In the genomic region with DNA sequence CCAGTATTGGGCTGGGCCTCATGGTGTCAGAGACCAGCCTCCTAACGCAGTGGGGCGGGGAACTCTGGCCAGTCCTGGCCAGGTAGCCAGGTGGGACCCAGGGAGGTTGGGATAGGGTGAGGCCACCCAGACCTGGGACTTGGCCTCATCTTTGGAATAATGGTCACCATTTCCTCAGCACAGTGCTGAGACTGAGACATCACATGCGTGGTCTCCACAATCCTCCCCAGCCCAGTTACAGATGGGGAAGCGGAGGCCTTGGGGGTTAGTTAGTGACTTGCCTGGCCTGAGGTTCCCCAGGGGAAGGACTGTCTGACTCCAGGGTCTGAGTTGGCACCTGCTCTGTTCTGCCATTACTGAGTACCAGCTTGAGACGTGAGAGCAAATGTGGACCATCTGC, we compare ENCODE assay signal across 24 cellular contexts.
"Had no signal": no experiment of that assay in that cellular context is flagged by ENCODE, and none has a peak within 500 bp of the region (broad histone marks: within the 10 kb centered on the region; RNA-seq: fewer than 3 reads in every experiment).

No MANE protein-coding gene starts in this region.

- DNase-seq: colonic mucosa; cortex of kidney; effector CD8-positive, alpha-beta T cell; effector memory CD8-positive, alpha-beta T cell; endodermal cell; erythroblast; foreskin keratinocyte; heart left ventricle; hypothalamus; immature natural killer cell; islet precursor cell; kidney; kidney glomerular epithelial cell; left colon; left ventricle myocardium superior; lower lobe of right lung; mesenchymal stem cell; mucosa of descending colon; naive B cell had no signal

- H2AFZ ChIP-seq: hepatocyte had no signal

- H3K4me3 ChIP-seq: colonic mucosa, esophagus muscularis mucosa, gastroesophageal sphincter, heart left ventricle, hepatocyte, lower lobe of right lung, mucosa of descending colon had no signal

- H3K4me1 ChIP-seq: colonic mucosa, esophagus muscularis mucosa, foreskin keratinocyte, gastroesophageal sphincter, heart left ventricle, lower lobe of right lung had no signal

- ATAC-seq: effector memory CD8-positive, alpha-beta T cell; foreskin keratinocyte; gastroesophageal sphincter; left colon; left lobe of liver; left ventricle myocardium superior; lower lobe of right lung; mucosa of descending colon had no signal

- H3K27ac ChIP-seq: colonic mucosa, epithelial cell of prostate, esophagus muscularis mucosa, foreskin keratinocyte, gastroesophageal sphincter, heart left ventricle, hepatocyte, lower lobe of right lung had no signal

- H3K36me3 ChIP-seq: colonic mucosa, esophagus muscularis mucosa, gastroesophageal sphincter, heart left ventricle, lower lobe of right lung had no signal

- H3K27me3 ChIP-seq: colonic mucosa, foreskin keratinocyte had no signal

- H3K4me2 ChIP-seq: hepatocyte had no signal

- H3K9me3 ChIP-seq: colonic mucosa, esophagus muscularis mucosa, gastroesophageal sphincter, heart left ventricle, lower lobe of right lung, mucosa of descending colon had no signal
